17 cellular contexts compared by ENCODE assay signal in the genomic region with DNA sequence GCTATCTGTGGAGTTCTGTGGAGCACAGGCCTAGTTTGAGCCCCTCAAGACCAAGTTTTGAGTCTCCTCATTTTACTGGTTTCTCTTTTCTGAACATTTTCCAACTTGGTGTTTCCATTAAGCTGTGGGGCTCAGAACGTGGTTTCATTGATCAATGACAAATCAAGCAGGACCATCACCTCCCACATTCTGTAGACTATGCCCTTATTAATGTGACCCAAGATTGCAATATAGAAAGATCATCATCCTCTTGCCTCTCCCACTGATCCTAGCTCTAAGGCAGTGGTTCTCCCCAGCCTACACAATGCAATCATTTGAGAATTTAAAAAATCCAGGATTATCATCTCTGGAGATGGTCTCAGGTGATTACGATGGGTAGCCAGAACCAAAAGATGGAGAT. TPM values are rescaled to one million over a fixed set of nuclear protein-coding genes. Genes with fewer than 3 reads are reported as not detected.
DNase-seq lines count a peak whose midpoint lies in the region; ATAC-seq, FAIRE-seq and TF ChIP-seq lines count a peak whose summit lies in the region.
"Had no signal": no experiment of that assay in that cellular context is flagged by ENCODE, and none has a peak within 500 bp of the region (broad histone marks: within the 10 kb centered on the region; RNA-seq: fewer than 3 reads in every experiment).

No MANE protein-coding gene starts in this region.

- H3K4me3 ChIP-seq in HepG2 (replicated peaks in 1 of 3; ENCODE audit: insufficient read depth in 1 of 3, low read depth in 2 of 3, low read length in 3 of 3) = no peak overlapping the region
- no peak overlapping the region for H3K4me3 ChIP-seq in right lobe of liver
- H3K4me3 ChIP-seq in H1 (ENCODE audit: extremely low read depth in 1 of 4, insufficient read depth in 2 of 4, low read depth in 3 of 4, low read length in 4 of 4) = no peak overlapping the region
- H3K4me3 ChIP-seq: BLaER1, GM23338 had no signal

- WGBS in HepG2 (ENCODE audit: low lambda C conversion rate) = 34% methylated on average over 2 of the region's 2 CpGs
- WGBS in right lobe of liver (ENCODE audit: insufficient coverage, low coverage, low lambda C conversion rate, missing lambda C conversion rate) = 100% methylated on average over 1 of the region's 2 CpGs
- WGBS in H1 (ENCODE audit: extremely low coverage in 1 of 2, insufficient coverage in 1 of 2, insufficient read length in 1 of 2, insufficient replicate concordance in 2 of 2, low coverage in 1 of 2, low lambda C conversion rate in 2 of 2, missing lambda C conversion rate in 1 of 2), 2 experiments = 86% methylated on average over 2 of the region's 2 CpGs; no CpG with 5 or more reads in 1 of the 2 experiments

- no peak overlapping the region for H3K18ac ChIP-seq in H1 (ENCODE audit: extremely low read depth, low read length)

- H4K91ac ChIP-seq in H1 (replicated peaks; ENCODE audit: insufficient read length, low read length) = no peak overlapping the region

- H3K27ac ChIP-seq in HepG2 (ENCODE audit: extremely low read length, insufficient read depth, low read length) (no peak overlapping the region), right lobe of liver (no peak overlapping the region), H1 (ENCODE audit: low read depth, low read length) (no peak overlapping the region)
- H3K27ac ChIP-seq: BLaER1 had no signal

- H3K36me3 ChIP-seq in HepG2 (replicated peaks in 1 of 2; ENCODE audit: control insufficient read depth in 1 of 2, insufficient read depth in 2 of 2, low read length in 2 of 2) (no peaks in the 10 kb centered on the region), right lobe of liver (no peaks in the 10 kb centered on the region), H1 (ENCODE audit: control insufficient read depth in 2 of 4, insufficient read depth in 4 of 4, low read length in 3 of 4) (no peaks in the 10 kb centered on the region)
- H3K36me3 ChIP-seq: BLaER1 had no signal

- H3K79me1 ChIP-seq in H1 (ENCODE audit: low read depth, low read length) = no peaks in the 10 kb centered on the region

- H2BK15ac ChIP-seq in H1 (ENCODE audit: low read length) = no peak overlapping the region

- H3K27ac Mint-ChIP-seq in activated T-helper 2 cell treated with anti-CD3 and anti-CD28 coated beads, Interferon-gamma antibody, Interleukin-2, Interleukin-4, amounts not matched to agents 10 μg/mL and 5 μg/mL and 100 μg/mL, durations not matched to agents 14 hours and 24 hours and 36 hours = no peak overlapping the region
- H3K27ac Mint-ChIP-seq: CD4-positive, alpha-beta memory T cell; GM23338 had no signal

- BruUV-seq in HepG2 (replicated peaks; lab: Mats Ljungman, UMichigan) = no TSS peak

- H3K4me1 Mint-ChIP-seq in activated T-helper 2 cell treated with anti-CD3 and anti-CD28 coated beads, Interferon-gamma antibody, Interleukin-2, Interleukin-4, amounts not matched to agents 10 μg/mL and 5 μg/mL and 100 μg/mL, durations not matched to agents 14 hours and 24 hours and 36 hours (ENCODE audit: low read depth) = peaks cover 6% of the 10 kb centered on the region

- POLR2A ChIA-PET in HepG2 (lab: Yijun Ruan, JAX) = interaction anchor here (0.8 kb wide), 2 partner anchors 10 to 16 kb away, joined by 3 read pairs; no protein-coding TSS in a partner anchor
- POLR2A ChIA-PET in H1 (lab: Charles Lee; ENCODE audit: partially characterized antibody) = interaction anchor here (3.4 kb wide), 1 partner anchor 9 kb away, joined by 19 read pairs; no protein-coding TSS in a partner anchor

- H2BK20ac ChIP-seq in H1 (ENCODE audit: low read length) = no peak overlapping the region

- H3K4me3 Mint-ChIP-seq in activated T-helper 2 cell treated with anti-CD3 and anti-CD28 coated beads, Interferon-gamma antibody, Interleukin-2, Interleukin-4, amounts not matched to agents 10 μg/mL and 5 μg/mL and 100 μg/mL, durations not matched to agents 14 hours and 24 hours and 36 hours (ENCODE audit: low read depth) = no peak overlapping the region
- H3K4me3 Mint-ChIP-seq: CD14-positive monocyte; CD4-positive, alpha-beta memory T cell; GM23338 had no signal

- no peak overlapping the region for H2AK5ac ChIP-seq in H1 (ENCODE audit: low read depth, low read length)

- no peak overlapping the region for H2BK12ac ChIP-seq in H1 (ENCODE audit: low read depth, low read length)

- ATAC-seq in HepG2 (no peak), right lobe of liver (no peak)
- ATAC-seq: GM23338, HCT116 had no signal

- H3K9me3 Mint-ChIP-seq in activated T-helper 2 cell treated with anti-CD3 and anti-CD28 coated beads, Interferon-gamma antibody, Interleukin-2, Interleukin-4, amounts not matched to agents 10 μg/mL and 5 μg/mL and 100 μg/mL, durations not matched to agents 14 hours and 24 hours and 36 hours = no peaks in the 10 kb centered on the region
- H3K9me3 Mint-ChIP-seq: GM23338 had no signal

- no peak overlapping the region for H3K23ac ChIP-seq in H1 (ENCODE audit: insufficient read length)

- no peak for FAIRE-seq in HepG2 (lab: Jason Lieb, UNC)
- no peak for FAIRE-seq in H1 (lab: Jason Lieb, UNC)
- FAIRE-seq: GM12892 had no signal

- H2AFZ ChIP-seq in HepG2 (ENCODE audit: low read length) (no peak overlapping the region), H1 (ENCODE audit: low read length) (no peak overlapping the region)
- H2AFZ ChIP-seq: GM23338 had no signal

- no peaks in the 10 kb centered on the region for H3K36me3 Mint-ChIP-seq in activated T-helper 2 cell treated with anti-CD3 and anti-CD28 coated beads, Interferon-gamma antibody, Interleukin-2, Interleukin-4, amounts not matched to agents 10 μg/mL and 5 μg/mL and 100 μg/mL, durations not matched to agents 14 hours and 24 hours and 36 hours (ENCODE audit: low read depth)

- no peaks in the 10 kb centered on the region for H3K23me2 ChIP-seq in H1 (ENCODE audit: low read depth, low read length)

- CTCF ChIA-PET in HepG2 (lab: Yijun Ruan, JAX; ENCODE audit: low intra/inter-chr PET ratio, low total read pairs) (no interaction called here), H1 (lab: Charles Lee; ENCODE audit: partially characterized antibody) (interaction anchor here (0.6 to 5.0 kb wide), 3 partner anchors 10 to 19 kb away, joined by 3 to 35 read pairs (median 5); a partner anchor contains a TSS)

- H3K4ac ChIP-seq in H1 (replicated peaks; ENCODE audit: insufficient read length, low read depth, low read length) = no peak overlapping the region

- H3K4me1 ChIP-seq in HepG2 (ENCODE audit: insufficient read depth, low read length) (peaks cover 58% of the 10 kb centered on the region), right lobe of liver (peaks cover 0 to 23% (median 10%) of the 10 kb centered on the region in 4 donors), H1 (replicated peaks in 1 of 4; ENCODE audit: control insufficient read depth in 3 of 4, insufficient read depth in 4 of 4, low read length in 3 of 4) (peaks cover 0 to 5% (median 3%) of the 10 kb centered on the region in 4 experiments; a peak in 3 of 7 replicates)

- no peaks in the 10 kb centered on the region for H3K9me3 ChIP-seq in HepG2 (ENCODE audit: low read length)
- H3K9me3 ChIP-seq in right lobe of liver = no peaks in the 10 kb centered on the region
- no peaks in the 10 kb centered on the region for H3K9me3 ChIP-seq in H1 (ENCODE audit: insufficient read depth in 2 of 2, low read depth in 1 of 2, low read length in 1 of 2)
- H3K9me3 ChIP-seq: BLaER1 had no signal

- no peak overlapping the region for H2BK120ac ChIP-seq in H1 (replicated peaks; ENCODE audit: low read depth, low read length)

- no peak overlapping the region for H2BK5ac ChIP-seq in H1 (ENCODE audit: low read depth, low read length)

- no peak overlapping the region for H3K14ac ChIP-seq in H1 (ENCODE audit: insufficient read length)

- H3K9ac ChIP-seq in HepG2 (ENCODE audit: insufficient read depth, low read depth, low read length) = no peak overlapping the region
- no peak overlapping the region for H3K9ac ChIP-seq in H1 (replicated peaks in 1 of 4; ENCODE audit: extremely low read depth in 1 of 4, low read depth in 3 of 4, low read length in 3 of 4)
- H3K9ac ChIP-seq: BLaER1 had no signal

- no peaks in the 10 kb centered on the region for H3K79me2 ChIP-seq in HepG2 (ENCODE audit: insufficient read depth, low read length)
- no peaks in the 10 kb centered on the region for H3K79me2 ChIP-seq in H1 (ENCODE audit: control insufficient read depth in 1 of 2, insufficient read depth in 2 of 2, low read length in 2 of 2)

- TF ChIP-seq EP300 in HepG2 (IDR thresholded peaks at IDR 0.05; ENCODE audit: low read depth in 2 of 2, low read length in 2 of 2) (no peak), HepG2 (CRISPR knock-in tag; IDR thresholded peaks at IDR 0.05; ENCODE audit: borderline replicate concordance) (no peak), H1 (IDR thresholded peaks at IDR 0.05; ENCODE audit: borderline replicate concordance in 1 of 2, low read depth in 2 of 2, low read length in 2 of 2) (no peak)

- intact Hi-C loops in HepG2 (cut with micrococcal nuclease; ENCODE audit: unreplicated experiment) (no loop called here), right lobe of liver (cut with DNase I) (no loop called here)
- intact Hi-C loops in activated T-helper 2 cell treated with anti-CD3 and anti-CD28 coated beads, Interferon-gamma antibody, Interleukin-2, Interleukin-4, amounts not matched to agents 10 μg/mL and 5 μg/mL and 100 μg/mL, durations not matched to agents 14 hours and 24 hours and 36 hours (cut with micrococcal nuclease) = no loop called here

- H3K27me3 Mint-ChIP-seq in activated T-helper 2 cell treated with anti-CD3 and anti-CD28 coated beads, Interferon-gamma antibody, Interleukin-2, Interleukin-4, amounts not matched to agents 10 μg/mL and 5 μg/mL and 100 μg/mL, durations not matched to agents 14 hours and 24 hours and 36 hours (ENCODE audit: low read depth) = no peaks in the 10 kb centered on the region
- H3K27me3 Mint-ChIP-seq: CD4-positive, alpha-beta memory T cell had no signal

- in situ Hi-C loops in HepG2 (cut with HindIII; ENCODE audit: extremely low pct_ligation_motif_present, low pct_unique_long_range_greater_than_20kb) = no loop called here

- H4K8ac ChIP-seq in H1 (ENCODE audit: extremely low read depth, insufficient read depth, low read length) = no peak overlapping the region

- DNase-seq in HepG2 (ENCODE audit: low spot score) (no peak), right lobe of liver (no peak), H1 (ENCODE audit: low read depth in 1 of 2, low spot score in 2 of 2) (no peak), NCI-H1694 (lab: John Stamatoyannopoulos, UW) (no peak)
- no peak for DNase-seq in activated T-helper 2 cell treated with anti-CD3 and anti-CD28 coated beads, Interferon-gamma antibody, Interleukin-2, Interleukin-4, amounts not matched to agents 10 μg/mL and 5 μg/mL and 100 μg/mL, durations not matched to agents 14 hours and 24 hours and 36 hours (ENCODE audit: low spot score)
- DNase-seq: 8988T; CD4-positive, alpha-beta memory T cell; DMS153; DMS79; GDM1; H7 had no signal

- TF ChIP-seq POLR2A in HepG2 (IDR thresholded peaks at IDR 0.05; ENCODE audit: insufficient read depth in 1 of 2, low read depth in 2 of 2, low read length in 2 of 2) = no peak
- no peak for TF ChIP-seq POLR2A in right lobe of liver (IDR thresholded peaks at IDR 0.05)
- TF ChIP-seq POLR2A in H1 (IDR thresholded peaks at IDR 0.05; ENCODE audit: control extremely low read depth in 1 of 2, low read depth in 2 of 2, low read length in 2 of 2) = no peak

- H3K56ac ChIP-seq in H1 (replicated peaks; ENCODE audit: insufficient read length, low read depth, low read length) = no peak overlapping the region

- TF ChIP-seq RAD21 in HepG2 (CRISPR knock-in tag; IDR thresholded peaks at IDR 0.05) (no peak), H1 (IDR thresholded peaks at IDR 0.05 in 1 of 2, conservative IDR thresholded peaks at IDR 0.05 in 1 of 2; ENCODE audit: low read depth in 2 of 2, low read length in 2 of 2) (no peak)

- H4K5ac ChIP-seq in H1 (ENCODE audit: insufficient read length, low read depth, low read length) = no peak overlapping the region

- H3K4me2 ChIP-seq in HepG2 (ENCODE audit: low read depth, low read length) (no peak overlapping the region), H1 (ENCODE audit: insufficient read depth in 1 of 2, low read depth in 2 of 2, low read length in 2 of 2) (no peak overlapping the region)
- H3K4me2 ChIP-seq: BLaER1, GM23338 had no signal

- TF ChIP-seq CTCF in HepG2 (CRISPR knock-in tag; IDR thresholded peaks at IDR 0.05) (no peak), right lobe of liver (IDR thresholded peaks at IDR 0.05) (no peak), H1 (IDR thresholded peaks at IDR 0.05; ENCODE audit: control extremely low read depth in 1 of 3, insufficient read depth in 1 of 3, low read depth in 1 of 3, low read length in 3 of 3) (no peak)

- H4K20me1 ChIP-seq in HepG2 (ENCODE audit: insufficient read depth, low read length) = no peaks in the 10 kb centered on the region
- H4K20me1 ChIP-seq in H1 (replicated peaks in 1 of 2; ENCODE audit: control insufficient read depth in 1 of 2, insufficient read depth in 2 of 2, low read length in 2 of 2) = peaks cover 0 to 6% of the 10 kb centered on the region in 2 experiments
- H4K20me1 ChIP-seq: BLaER1 had no signal

- H3K27me3 ChIP-seq in HepG2 (ENCODE audit: control insufficient read depth in 1 of 2, insufficient read depth in 2 of 2, low read length in 2 of 2) (peaks cover 8 to 63% of the 10 kb centered on the region in 2 experiments; a peak in 3 of 5 replicates), right lobe of liver (no peaks in the 10 kb centered on the region), H1 (replicated peaks in 1 of 4; ENCODE audit: control insufficient read depth in 3 of 4, extremely low read depth in 1 of 4, insufficient read depth in 3 of 4, low read length in 3 of 4) (no peaks in the 10 kb centered on the region; a peak in 1 of 7 replicates)
- H3K27me3 ChIP-seq: BLaER1 had no signal

RNA-seq across cellular contexts. Expression of a gene that starts 15.8 kb away (rescaled TPM):
- total RNA-seq in HepG2 (2016; rRNA removed; fragmentation: Illumina TruSeq; extraction: Trizol) (18.1 and 27.1 TPM in 2 replicates), right lobe of liver (100 to 1,000 TPM in 1 of 6 experiments, 10 to 100 TPM in 5; 40.1 to 170 (median 53.9) TPM)
- 11.4 and 11.5 TPM in 2 replicates for total RNA-seq in HepG2 (2016; cell fraction: cytosol; rRNA removed; fragmentation: Illumina TruSeq; extraction: Trizol; ENCODE audit: low read depth)
- total RNA-seq in HepG2 (2016; cell fraction: insoluble cytoplasmic fraction; rRNA removed; fragmentation: Illumina TruSeq; extraction: Trizol) = 18.2 and 24.7 TPM in 2 replicates
- total RNA-seq in HepG2 (2016; cell fraction: membrane; rRNA removed; fragmentation: Illumina TruSeq; extraction: Trizol) = 21.9 and 22.1 TPM in 2 replicates
- total RNA-seq in HepG2 (2016; cell fraction: nucleus; rRNA removed; fragmentation: Illumina TruSeq; extraction: Trizol) = 32.7 and 36.4 TPM in 2 replicates
- polyA plus RNA-seq in HepG2 (2011; rRNA removed) (20.5 and 26.5 TPM in 2 replicates), H1 (2011; rRNA removed) (0.76 and 1.5 TPM in 2 replicates)
- polyA plus RNA-seq in HepG2 (2011; cell fraction: cytosol; rRNA removed) = 14.6 and 23.2 TPM in 2 replicates
- polyA plus RNA-seq in HepG2 (2011; cell fraction: nucleus; rRNA removed) = 50.0 and 59.1 TPM in 2 replicates
- 20.8 and 24.1 TPM in 2 replicates for polyA plus RNA-seq in HepG2 (2012)
- polyA plus RNA-seq in HepG2 (2016; cell fraction: cytosol; fragmentation: Illumina TruSeq; extraction: Trizol; ENCODE audit: low read depth) = 5.0 and 5.2 TPM in 2 replicates
- polyA plus RNA-seq in HepG2 (2016; cell fraction: insoluble cytoplasmic fraction; fragmentation: Illumina TruSeq; extraction: Trizol; ENCODE audit: low read depth) = 24.2 and 30.6 TPM in 2 replicates
- polyA plus RNA-seq in HepG2 (2016; cell fraction: membrane; fragmentation: Illumina TruSeq; extraction: Trizol; ENCODE audit: low read depth) = 6.9 and 8.0 TPM in 2 replicates
- polyA plus RNA-seq in HepG2 (2016; cell fraction: nucleus; fragmentation: Illumina TruSeq; extraction: Trizol; ENCODE audit: insufficient read depth, low read depth) = 47.7 and 49.4 TPM in 2 replicates
- 5.0 and 29.3 TPM in 2 replicates for polyA minus RNA-seq in HepG2 (2011; rRNA and poly(A)+ RNA removed; ENCODE audit: low replicate concordance)
- polyA minus RNA-seq in HepG2 (2011; cell fraction: cytosol; rRNA and poly(A)+ RNA removed) = 11.4 and 16.2 TPM in 2 replicates
- 49.3 and 51.1 TPM in 2 replicates for polyA minus RNA-seq in HepG2 (2011; cell fraction: nucleus; rRNA and poly(A)+ RNA removed)
- 0.48 and 0.58 TPM in 2 replicates for total RNA-seq in H1 (2021; fragmentation: NEBNext Ultra II Directional; extraction: Animal tissue kit (Norgen Biotek cat#: 25700))
- polyA plus RNA-seq in H1 (2011; cell fraction: cytosol; rRNA removed) = 1.2 TPM
- polyA plus RNA-seq in H1 (2011; cell fraction: nucleus; rRNA removed) = 2.4 TPM
- 0.53 to 0.86 TPM (median 0.70 TPM) in 4 replicates for polyA plus RNA-seq in H1 (2012, experiment 1 of 2)
- polyA plus RNA-seq in H1 (2012, experiment 2 of 2) = 0.34 TPM
- 0.34 TPM for polyA plus RNA-seq in H1 (2013, experiment 1 of 2)
- 0.48 TPM for polyA plus RNA-seq in H1 (2013, experiment 2 of 2)
- polyA minus RNA-seq in H1 (2011; rRNA and poly(A)+ RNA removed) = 0.16 and 0.22 TPM in 2 replicates
- polyA minus RNA-seq in H1 (2011; cell fraction: cytosol; rRNA and poly(A)+ RNA removed) = 0.59 TPM
- polyA minus RNA-seq in H1 (2011; cell fraction: nucleus; rRNA and poly(A)+ RNA removed) = 2.5 TPM
- 1.4 and 2.1 TPM in 2 replicates for total RNA-seq in activated T-helper 2 cell treated with anti-CD3 and anti-CD28 coated beads, Interferon-gamma antibody, Interleukin-2, Interleukin-4, amounts not matched to agents 10 μg/mL and 5 μg/mL and 100 μg/mL, durations not matched to agents 14 hours and 24 hours and 36 hours

RNA-seq across cellular contexts. Expression of a gene that starts 30.8 kb away (rescaled TPM):
- total RNA-seq in HepG2 (2016; rRNA removed; fragmentation: Illumina TruSeq; extraction: Trizol) = 0.49 TPM in 1 of 2 replicates, not detected in the other
- total RNA-seq in HepG2 (2016; cell fraction: cytosol; rRNA removed; fragmentation: Illumina TruSeq; extraction: Trizol; ENCODE audit: low read depth) = not detected in 2 replicates
- not detected in 2 replicates for total RNA-seq in HepG2 (2016; cell fraction: insoluble cytoplasmic fraction; rRNA removed; fragmentation: Illumina TruSeq; extraction: Trizol)
- not detected in 2 replicates for total RNA-seq in HepG2 (2016; cell fraction: membrane; rRNA removed; fragmentation: Illumina TruSeq; extraction: Trizol)
- not detected in 2 replicates for total RNA-seq in HepG2 (2016; cell fraction: nucleus; rRNA removed; fragmentation: Illumina TruSeq; extraction: Trizol)
- 0.21 TPM in 1 of 2 replicates, not detected in the other for polyA plus RNA-seq in HepG2 (2011; rRNA removed)
- 0.05 TPM in 1 of 2 replicates, not detected in the other for polyA plus RNA-seq in HepG2 (2011; cell fraction: cytosol; rRNA removed)
- polyA plus RNA-seq in HepG2 (2011; cell fraction: nucleus; rRNA removed) = 0.77 and 1.2 TPM in 2 replicates
- polyA plus RNA-seq in HepG2 (2012) = not detected in 2 replicates
- polyA plus RNA-seq in HepG2 (2016; cell fraction: cytosol; fragmentation: Illumina TruSeq; extraction: Trizol; ENCODE audit: low read depth) = not detected in 2 replicates
- not detected in 2 replicates for polyA plus RNA-seq in HepG2 (2016; cell fraction: insoluble cytoplasmic fraction; fragmentation: Illumina TruSeq; extraction: Trizol; ENCODE audit: low read depth)
- polyA plus RNA-seq in HepG2 (2016; cell fraction: membrane; fragmentation: Illumina TruSeq; extraction: Trizol; ENCODE audit: low read depth) = not detected in 2 replicates
- polyA plus RNA-seq in HepG2 (2016; cell fraction: nucleus; fragmentation: Illumina TruSeq; extraction: Trizol; ENCODE audit: insufficient read depth, low read depth) = not detected in 2 replicates
- polyA minus RNA-seq in HepG2 (2011; rRNA and poly(A)+ RNA removed; ENCODE audit: low replicate concordance) = 0.21 TPM in 1 of 2 replicates, not detected in the other
- polyA minus RNA-seq in HepG2 (2011; cell fraction: cytosol; rRNA and poly(A)+ RNA removed) = not detected in 2 replicates
- 0.62 TPM in 1 of 2 replicates, not detected in the other for polyA minus RNA-seq in HepG2 (2011; cell fraction: nucleus; rRNA and poly(A)+ RNA removed)
- total RNA-seq in right lobe of liver = 10 to 100 TPM in 3 of 6 experiments, 1 to 10 TPM in 2, under 1 TPM in 1; 0.56 to 26.8 (median 7.1) TPM
- 2.0 and 3.6 TPM in 2 replicates for total RNA-seq in H1 (2021; fragmentation: NEBNext Ultra II Directional; extraction: Animal tissue kit (Norgen Biotek cat#: 25700))
- 4.2 and 7.5 TPM in 2 replicates for polyA plus RNA-seq in H1 (2011; rRNA removed)
- polyA plus RNA-seq in H1 (2011; cell fraction: cytosol; rRNA removed) = 5.4 TPM
- 27.9 TPM for polyA plus RNA-seq in H1 (2011; cell fraction: nucleus; rRNA removed)
- polyA plus RNA-seq in H1 (2012, experiment 1 of 2) = 3.8 to 7.5 TPM (median 5.9 TPM) in 4 replicates
- polyA plus RNA-seq in H1 (2012, experiment 2 of 2) = 2.7 TPM
- polyA plus RNA-seq in H1 (2013, experiment 1 of 2) = 3.8 TPM
- polyA plus RNA-seq in H1 (2013, experiment 2 of 2) = 4.0 TPM
- 2.3 and 3.2 TPM in 2 replicates for polyA minus RNA-seq in H1 (2011; rRNA and poly(A)+ RNA removed)
- 2.6 TPM for polyA minus RNA-seq in H1 (2011; cell fraction: cytosol; rRNA and poly(A)+ RNA removed)
- polyA minus RNA-seq in H1 (2011; cell fraction: nucleus; rRNA and poly(A)+ RNA removed) = 4.1 TPM
- 0.11 TPM in 1 of 2 replicates, not detected in the other for total RNA-seq in activated T-helper 2 cell treated with anti-CD3 and anti-CD28 coated beads, Interferon-gamma antibody, Interleukin-2, Interleukin-4, amounts not matched to agents 10 μg/mL and 5 μg/mL and 100 μg/mL, durations not matched to agents 14 hours and 24 hours and 36 hours
- total RNA-seq: CD4-positive, alpha-beta memory T cell; Daoy had no signal
- polyA plus RNA-seq: CD4-positive, alpha-beta memory T cell had no signal

RNA-seq across cellular contexts. Expression of a gene that starts 38.4 kb away (rescaled TPM):
- total RNA-seq in HepG2 (2016; rRNA removed; fragmentation: Illumina TruSeq; extraction: Trizol) (2.8 and 4.0 TPM in 2 replicates), right lobe of liver (10 to 100 TPM in 5 of 6 experiments, 1 to 10 TPM in 1; 6.6 to 15.6 (median 11.3) TPM)
- 0.79 and 0.91 TPM in 2 replicates for total RNA-seq in HepG2 (2016; cell fraction: cytosol; rRNA removed; fragmentation: Illumina TruSeq; extraction: Trizol; ENCODE audit: low read depth)
- total RNA-seq in HepG2 (2016; cell fraction: insoluble cytoplasmic fraction; rRNA removed; fragmentation: Illumina TruSeq; extraction: Trizol) = 2.6 and 3.4 TPM in 2 replicates
- total RNA-seq in HepG2 (2016; cell fraction: membrane; rRNA removed; fragmentation: Illumina TruSeq; extraction: Trizol) = 1.7 and 1.9 TPM in 2 replicates
- total RNA-seq in HepG2 (2016; cell fraction: nucleus; rRNA removed; fragmentation: Illumina TruSeq; extraction: Trizol) = 3.8 and 4.8 TPM in 2 replicates
- polyA plus RNA-seq in HepG2 (2011; rRNA removed) (1.8 and 2.0 TPM in 2 replicates), H1 (2011; rRNA removed) (3.7 and 4.6 TPM in 2 replicates)
- polyA plus RNA-seq in HepG2 (2011; cell fraction: cytosol; rRNA removed) = 1.4 and 1.5 TPM in 2 replicates
- polyA plus RNA-seq in HepG2 (2011; cell fraction: nucleus; rRNA removed) = 5.0 and 5.9 TPM in 2 replicates
- 1.5 and 2.0 TPM in 2 replicates for polyA plus RNA-seq in HepG2 (2012)
- polyA plus RNA-seq in HepG2 (2016; cell fraction: cytosol; fragmentation: Illumina TruSeq; extraction: Trizol; ENCODE audit: low read depth) = 0.28 and 0.36 TPM in 2 replicates
- 3.1 and 3.6 TPM in 2 replicates for polyA plus RNA-seq in HepG2 (2016; cell fraction: insoluble cytoplasmic fraction; fragmentation: Illumina TruSeq; extraction: Trizol; ENCODE audit: low read depth)
- polyA plus RNA-seq in HepG2 (2016; cell fraction: membrane; fragmentation: Illumina TruSeq; extraction: Trizol; ENCODE audit: low read depth) = 0.69 and 0.76 TPM in 2 replicates
- 4.2 and 4.4 TPM in 2 replicates for polyA plus RNA-seq in HepG2 (2016; cell fraction: nucleus; fragmentation: Illumina TruSeq; extraction: Trizol; ENCODE audit: insufficient read depth, low read depth)
- polyA minus RNA-seq in HepG2 (2011; rRNA and poly(A)+ RNA removed; ENCODE audit: low replicate concordance) = 1.8 and 5.1 TPM in 2 replicates
- 0.79 and 1.4 TPM in 2 replicates for polyA minus RNA-seq in HepG2 (2011; cell fraction: cytosol; rRNA and poly(A)+ RNA removed)
- polyA minus RNA-seq in HepG2 (2011; cell fraction: nucleus; rRNA and poly(A)+ RNA removed) = 8.5 and 8.8 TPM in 2 replicates
- 5.8 and 7.0 TPM in 2 replicates for total RNA-seq in H1 (2021; fragmentation: NEBNext Ultra II Directional; extraction: Animal tissue kit (Norgen Biotek cat#: 25700))
- polyA plus RNA-seq in H1 (2011; cell fraction: cytosol; rRNA removed) = 3.9 TPM
- 12.8 TPM for polyA plus RNA-seq in H1 (2011; cell fraction: nucleus; rRNA removed)
- polyA plus RNA-seq in H1 (2012, experiment 1 of 2) = 3.2 to 3.9 TPM (median 3.6 TPM) in 4 replicates
- 1.7 TPM for polyA plus RNA-seq in H1 (2012, experiment 2 of 2)
- 3.0 TPM for polyA plus RNA-seq in H1 (2013, experiment 1 of 2)
- 2.4 TPM for polyA plus RNA-seq in H1 (2013, experiment 2 of 2)
- 18.3 and 19.3 TPM in 2 replicates for polyA minus RNA-seq in H1 (2011; rRNA and poly(A)+ RNA removed)
- polyA minus RNA-seq in H1 (2011; cell fraction: cytosol; rRNA and poly(A)+ RNA removed) = 6.3 TPM
- polyA minus RNA-seq in H1 (2011; cell fraction: nucleus; rRNA and poly(A)+ RNA removed) = 26.2 TPM
- total RNA-seq in activated T-helper 2 cell treated with anti-CD3 and anti-CD28 coated beads, Interferon-gamma antibody, Interleukin-2, Interleukin-4, amounts not matched to agents 10 μg/mL and 5 μg/mL and 100 μg/mL, durations not matched to agents 14 hours and 24 hours and 36 hours = 6.1 TPM in 2 replicates
